Comparison of ENCODE assay signal across 8 cellular contexts in genomic region chr21:44845418-44846200, GRCh38. TPM values are rescaled to one million over a fixed set of nuclear protein-coding genes. Genes with fewer than 3 reads are reported as not detected.
DNase-seq lines count a peak whose midpoint lies in the region; ATAC-seq and TF ChIP-seq lines count a peak whose summit lies in the region.

No MANE protein-coding gene starts in this region.

- ATAC-seq in HG02642 (IDR thresholded peaks at IDR 0.05; ENCODE audit: poor library complexity, unreplicated experiment), result peak; percentile 63
- ATAC-seq in HG03439 (IDR thresholded peaks at IDR 0.05; ENCODE audit: unreplicated experiment), result no peak
- ATAC-seq in GM21526 (IDR thresholded peaks at IDR 0.05; ENCODE audit: low FRiP score, unreplicated experiment), result no peak

- H3K4me3 ChIP-seq in PC-9, result peak overlapping the region; percentile 31; the same call in 1 of the 2 replicates

- H3K9me3 ChIP-seq in PC-9 (ENCODE audit: insufficient read depth, low read depth), result no peaks in the 10 kb centered on the region

- intact Hi-C loops in PC-9 (cut with micrococcal nuclease; ENCODE audit: unreplicated experiment), result no loop called here
- intact Hi-C loops in head of caudate nucleus (cut with DNase I), result no loop called here

- H3K79me2 ChIP-seq in PC-9 (ENCODE audit: low read depth), result no peaks in the 10 kb centered on the region

- no peak overlapping the region for H2AFZ ChIP-seq in PC-9

- BruUV-seq in PC-9 (replicated peaks; lab: Mats Ljungman, UMichigan), result TSS peak; percentile 24

- CTCF ChIA-PET in PC-9 (lab: Charles Lee), result interaction anchor here (0.7 kb wide), 1 partner anchor 27 kb away, joined by 3 read pairs; no protein-coding TSS in a partner anchor

- H3K27ac ChIP-seq in PC-9, result no peak overlapping the region

- H3K9me2 ChIP-seq in PC-9 (ENCODE audit: insufficient read depth), result no peaks in the 10 kb centered on the region

- no peaks in the 10 kb centered on the region for H3K36me3 ChIP-seq in PC-9 (ENCODE audit: low read depth)

- peak; percentile 48; the same call in 1 of the 2 replicates for TF ChIP-seq CTCF in PC-9 (conservative IDR thresholded peaks at IDR 0.05)

- H3F3A ChIP-seq in PC-9 (ENCODE audit: insufficient read depth, low read depth), result peaks cover 18% of the 10 kb centered on the region; the same call in 1 of the 2 replicates

- no peaks in the 10 kb centered on the region for H4K20me1 ChIP-seq in PC-9 (ENCODE audit: insufficient read depth)

- no peaks in the 10 kb centered on the region for H3K27me3 ChIP-seq in PC-9 (ENCODE audit: insufficient read depth, low read depth)

- H3K4me1 ChIP-seq in PC-9 (replicated peaks; ENCODE audit: insufficient read depth), result no peaks in the 10 kb centered on the region

- DNase-seq in DMS153 (lab: John Stamatoyannopoulos, UW), result peak; percentile 36
- peak; percentile 46 to 71 for DNase-seq in PC-9
- peak; percentile 57 for DNase-seq in activated naive CD4-positive, alpha-beta T cell treated with Interleukin-2 at 50 U/mL for 16 hours
- DNase-seq in head of caudate nucleus, result peak in 37 of 42 donors; percentile 24 to 72 (median 44)
- DNase-seq in pons (ENCODE audit: low spot score), result peak; percentile 25

- H3K4me2 ChIP-seq in PC-9, result peak overlapping the region; percentile 75

- POLR2A ChIA-PET in PC-9 (lab: Charles Lee; ENCODE audit: unreplicated experiment), result no interaction called here

RNA-seq across cellular contexts. Expression of gene SUMO3, which starts 27.7 kb away (rescaled TPM):
- 79.6 and 81.5 TPM in 2 replicates for total RNA-seq in PC-9 (2021)

RNA-seq across cellular contexts. Expression of gene PTTG1IP, which starts 27.9 kb away (rescaled TPM):
- 162 and 174 TPM in 2 replicates for total RNA-seq in PC-9 (2021)

RNA-seq across cellular contexts. Expression of gene UBE2G2, which starts 44.0 kb away (rescaled TPM):
- total RNA-seq in PC-9 (2021), result 51.9 and 52.7 TPM in 2 replicates
